ENCODE assay signal across 23 cellular contexts in genomic region chr7:151405588-151405987, GRCh38. TPM values are rescaled to one million over a fixed set of nuclear protein-coding genes. Genes with fewer than 3 reads are reported as not detected.
DNase-seq lines count a peak whose midpoint lies in the region; ATAC-seq, FAIRE-seq and TF ChIP-seq lines count a peak whose summit lies in the region.
"Had no signal": no experiment of that assay in that cellular context is flagged by ENCODE, and none has a peak within 500 bp of the region (broad histone marks: within the 10 kb centered on the region; RNA-seq: fewer than 3 reads in every experiment).

No MANE protein-coding gene starts in this region.

- in situ Hi-C loops in K562 (cut with MboI): no loop called here

- no peaks in the 10 kb centered on the region for H4K20me1 ChIP-seq in K562 (replicated peaks; ENCODE audit: control insufficient read depth, insufficient read depth, low read length)

- no peak for TF ChIP-seq RAD21 in K562 (CRISPR knock-in tag; conservative IDR thresholded peaks at IDR 0.05 in 1 of 2, IDR thresholded peaks at IDR 0.05 in 1 of 2)

- TF ChIP-seq CTCF in cardiac muscle cell (IDR thresholded peaks at IDR 0.05; ENCODE audit: low read depth, low read length): no peak
- no peak for TF ChIP-seq CTCF in K562 (IDR thresholded peaks at IDR 0.05 in 2 of 3, conservative IDR thresholded peaks at IDR 0.05 in 1 of 3; ENCODE audit: insufficient read depth in 2 of 3, low read depth in 1 of 3, low read length in 3 of 3)
- no peak for TF ChIP-seq CTCF in nephron (IDR thresholded peaks at IDR 0.05; ENCODE audit: unreplicated experiment in 3 of 3)
- no peak for TF ChIP-seq CTCF in tibial nerve (IDR thresholded peaks at IDR 0.05)

- no peaks in the 10 kb centered on the region for H3K79me2 ChIP-seq in K562 (ENCODE audit: control insufficient read depth, insufficient read depth, low read length)

- DNase-seq in cardiac muscle cell (ENCODE audit: low read depth in 1 of 2, low spot score in 1 of 2) (no peak), left ventricle myocardium superior (no peak), K562 (ENCODE audit: extremely low read depth in 1 of 4, low spot score in 3 of 4) (no peak), tibial nerve (ENCODE audit: low spot score in 2 of 2) (no peak), NCI-H1436 treated with DMSO at 0.1 percent for 48 hours (lab: John Stamatoyannopoulos, UW) (no peak), iPS-NIHi7 (ENCODE audit: extremely low spot score) (no peak)
- DNase-seq in T-helper 2 cell treated with Interferon-gamma antibody and Interleukin-4, amounts not matched to agents 5 μg/mL and 100 μg/mL, for 36 hours (ENCODE audit: low spot score): no peak
- DNase-seq: AML-193, HCEC 1CT, NCI-H1092 treated with DMSO at 0.1 percent for 48 hours, NCI-H1694, NCI-H2081, NCI-H2171, NCI-H345, NCI-H526 had no signal

- H3K9me1 ChIP-seq in K562 (ENCODE audit: control insufficient read depth, insufficient read depth, low read length): no peaks in the 10 kb centered on the region

- peak overlapping the region in 1 of 2 experiments; percentile 84; a peak in 2 of 4 replicates for H3K9ac ChIP-seq in K562 (ENCODE audit: insufficient read depth in 1 of 2, low read depth in 2 of 2, low read length in 2 of 2)
- H3K9ac ChIP-seq: KMS-11 had no signal

- POLR2A ChIA-PET in K562 (lab: Yijun Ruan, JAX): interaction anchor here (0.6 kb wide), 1 partner anchor 9 kb away, joined by 4 read pairs; no protein-coding TSS in a partner anchor

- 78% methylated on average over 10 of the region's 10 CpGs for WGBS in K562 (ENCODE audit: insufficient coverage, low coverage, missing lambda C conversion rate)
- WGBS in tibial nerve, 2 donors: 84 to 86% methylated on average over 7 to 10 of the region's 10 CpGs

- H3K4me3 Mint-ChIP-seq in nephron: peak overlapping the region; percentile 26 to 53 (median 35)
- H3K4me3 Mint-ChIP-seq in T-helper 2 cell treated with Interferon-gamma antibody and Interleukin-4, amounts not matched to agents 5 μg/mL and 100 μg/mL, for 36 hours: no peak overlapping the region
- H3K4me3 Mint-ChIP-seq: CD14-positive monocyte had no signal

- H3K27ac Mint-ChIP-seq in nephron: peak overlapping the region in 2 of 3 experiments; percentile 67 to 85
- H3K27ac Mint-ChIP-seq in T-helper 2 cell treated with Interferon-gamma antibody and Interleukin-4, amounts not matched to agents 5 μg/mL and 100 μg/mL, for 36 hours: no peak overlapping the region

- TF ChIP-seq POLR2A in K562 (conservative IDR thresholded peaks at IDR 0.05) (no peak), tibial nerve (IDR thresholded peaks at IDR 0.05) (no peak)

- CTCF ChIA-PET in K562 (lab: Yijun Ruan, JAX; ENCODE audit: low intra/inter-chr PET ratio): no interaction called here

- ATAC-seq in left ventricle myocardium superior (no peak), K562 (no peak)

- H3K27ac ChIP-seq in cardiac muscle cell (peak overlapping the region; percentile 56), K562 (ENCODE audit: extremely low read depth, low read depth, low read length) (peak overlapping the region; percentile 83; the same call in 1 of the 3 replicates), tibial nerve (peak overlapping the region; percentile 78 to 94 (median 89))
- H3K27ac ChIP-seq: KMS-11 had no signal

- H2AFZ ChIP-seq in K562 (ENCODE audit: low read depth, low read length): peak overlapping the region; percentile 86

- H3K36me3 ChIP-seq in cardiac muscle cell: no peaks in the 10 kb centered on the region
- H3K36me3 ChIP-seq in K562 (ENCODE audit: control insufficient read depth, insufficient read depth, low read length): no peaks in the 10 kb centered on the region
- no peaks in the 10 kb centered on the region for H3K36me3 ChIP-seq in tibial nerve

- BruUV-seq in K562 (replicated peaks; lab: Mats Ljungman, UMichigan): no TSS peak

- peaks cover 15% of the 10 kb centered on the region for H3K27me3 Mint-ChIP-seq in nephron (ENCODE audit: low read depth)
- H3K27me3 Mint-ChIP-seq in T-helper 2 cell treated with Interferon-gamma antibody and Interleukin-4, amounts not matched to agents 5 μg/mL and 100 μg/mL, for 36 hours (ENCODE audit: low read depth): peaks cover 23% of the 10 kb centered on the region

- H3K9me3 ChIP-seq in cardiac muscle cell (ENCODE audit: low read depth): no peaks in the 10 kb centered on the region
- H3K9me3 ChIP-seq in K562 (replicated peaks; ENCODE audit: control insufficient read depth, insufficient read depth, low read depth, low read length): no peaks in the 10 kb centered on the region; the same call in 1 of the 2 replicates
- H3K9me3 ChIP-seq in tibial nerve: no peaks in the 10 kb centered on the region

- peaks cover 15% of the 10 kb centered on the region for H3K36me3 Mint-ChIP-seq in nephron (ENCODE audit: low read depth)
- H3K36me3 Mint-ChIP-seq in T-helper 2 cell treated with Interferon-gamma antibody and Interleukin-4, amounts not matched to agents 5 μg/mL and 100 μg/mL, for 36 hours (ENCODE audit: low read depth): no peaks in the 10 kb centered on the region

- FAIRE-seq in K562 (lab: Jason Lieb, UNC): no peak
- FAIRE-seq: RCC 7860 had no signal

- intact Hi-C loops in left ventricle myocardium superior (cut with micrococcal nuclease): no loop called here
- intact Hi-C loops in K562 (cut with micrococcal nuclease): no loop called here

- H3K9me3 Mint-ChIP-seq in nephron: no peaks in the 10 kb centered on the region
- no peaks in the 10 kb centered on the region for H3K9me3 Mint-ChIP-seq in T-helper 2 cell treated with Interferon-gamma antibody and Interleukin-4, amounts not matched to agents 5 μg/mL and 100 μg/mL, for 36 hours

- no peak for TF ChIP-seq EP300 in K562 (IDR thresholded peaks at IDR 0.05; ENCODE audit: low read length)
- no peak for TF ChIP-seq EP300 in tibial nerve (IDR thresholded peaks at IDR 0.05)

- H3K4me3 ChIP-seq in cardiac muscle cell (no peak overlapping the region), K562 (no peak overlapping the region), tibial nerve (no peak overlapping the region)

- no peak overlapping the region for H3K4me2 ChIP-seq in K562 (ENCODE audit: insufficient read depth, low read length)
- H3K4me2 ChIP-seq: KMS-11 had no signal

- H3K4me1 Mint-ChIP-seq in nephron: peaks cover 17% of the 10 kb centered on the region
- peaks cover 5% of the 10 kb centered on the region for H3K4me1 Mint-ChIP-seq in T-helper 2 cell treated with Interferon-gamma antibody and Interleukin-4, amounts not matched to agents 5 μg/mL and 100 μg/mL, for 36 hours (ENCODE audit: low read depth)

- no peaks in the 10 kb centered on the region for H3K4me1 ChIP-seq in cardiac muscle cell (ENCODE audit: low read depth)
- peaks cover 27 to 45% of the 10 kb centered on the region in 2 experiments for H3K4me1 ChIP-seq in K562 (replicated peaks in 1 of 2; ENCODE audit: control insufficient read depth in 2 of 2, insufficient read depth in 2 of 2, low read length in 2 of 2)
- H3K4me1 ChIP-seq in tibial nerve: peaks cover 0 to 87% (median 40%) of the 10 kb centered on the region in 4 donors

- H3K27me3 ChIP-seq in cardiac muscle cell: no peaks in the 10 kb centered on the region
- H3K27me3 ChIP-seq in K562 (ENCODE audit: control insufficient read depth in 2 of 2, insufficient read depth in 2 of 2, low read length in 2 of 2): no peaks in the 10 kb centered on the region
- H3K27me3 ChIP-seq in tibial nerve: peaks cover 0 to 21% of the 10 kb centered on the region in 2 donors

RNA-seq across cellular contexts. Expression of gene WDR86, which starts 4.2 kb away (rescaled TPM):
- total RNA-seq in cardiac muscle cell (71.8 and 130 TPM in 2 replicates), left ventricle myocardium superior (0.37 TPM), K562 (2014; rRNA removed) (0.08 TPM in 1 of 2 replicates, not detected in the other), K562 (2014; rRNA removed; fragmentation: Illumina TruSeq; extraction: Trizol) (not detected in 2 replicates), K562 (2015; rRNA removed; fragmentation: Illumina TruSeq; extraction: Trizol) (not detected in 2 replicates), K562 (2021) (0.09 TPM in 1 of 2 replicates, not detected in the other), tibial nerve (100 to 1,000 TPM in 2 of 4 donors, 10 to 100 TPM in 2; 82.9 to 142 (median 115) TPM)
- polyA plus RNA-seq in cardiac muscle cell (58.8 and 87.0 TPM in 2 replicates), K562 (2011; rRNA removed) (not detected in 2 replicates), K562 (2014; fragmentation: Illumina TruSeq; extraction: Trizol) (not detected in 2 replicates), K562 (2014; fragmentation: Nextera tagmentation; extraction: Ambion mirVana) (not detected), K562 (2014; rRNA removed) (0.05 and 0.24 TPM in 2 replicates)
- 0.32 TPM in 1 of 2 replicates, not detected in the other for total RNA-seq in K562 (2011; cell fraction: chromatin; rRNA removed; ENCODE audit: low replicate concordance)
- not detected in 2 replicates for total RNA-seq in K562 (2011; cell fraction: nucleolus; rRNA removed)
- not detected in 2 replicates for total RNA-seq in K562 (2011; cell fraction: nucleoplasm; rRNA removed)
- polyA plus RNA-seq in K562 (2011; cell fraction: cytosol; rRNA removed): 0.04 TPM in 1 of 2 replicates, not detected in the other
- 0.11 and 0.31 TPM in 2 replicates for polyA plus RNA-seq in K562 (2011; cell fraction: nucleus; rRNA removed)
- polyA plus RNA-seq in K562 (2012): 0.21 and 0.39 TPM in 2 replicates
- polyA minus RNA-seq in K562 (2011; rRNA and poly(A)+ RNA removed): not detected in 2 replicates
- not detected in 2 replicates for polyA minus RNA-seq in K562 (2011; cell fraction: cytosol; rRNA and poly(A)+ RNA removed)
- not detected in 2 replicates for polyA minus RNA-seq in K562 (2011; cell fraction: nucleus; rRNA and poly(A)+ RNA removed)
- total RNA-seq: A172, HT1080, SK-MEL-5 had no signal

RNA-seq across cellular contexts. Expression of gene CRYGN, which starts 34.4 kb away (rescaled TPM):
- total RNA-seq in cardiac muscle cell (1.0 and 1.3 TPM in 2 replicates), left ventricle myocardium superior (not detected), K562 (2014; rRNA removed) (not detected in 2 replicates), K562 (2014; rRNA removed; fragmentation: Illumina TruSeq; extraction: Trizol) (not detected in 2 replicates), K562 (2015; rRNA removed; fragmentation: Illumina TruSeq; extraction: Trizol) (not detected in 2 replicates), K562 (2021) (not detected in 2 replicates), tibial nerve (1 to 10 TPM in 1 of 4 donors, under 1 TPM in 2, not detected in 1; 0.59 to 1.5 (median 0.87) TPM)
- polyA plus RNA-seq in cardiac muscle cell (0.46 and 0.77 TPM in 2 replicates), K562 (2011; rRNA removed) (not detected in 2 replicates), K562 (2014; fragmentation: Illumina TruSeq; extraction: Trizol) (not detected in 2 replicates), K562 (2014; fragmentation: Nextera tagmentation; extraction: Ambion mirVana) (not detected), K562 (2014; rRNA removed) (not detected in 2 replicates)
- 0.19 and 0.23 TPM in 2 replicates for total RNA-seq in K562 (2011; cell fraction: chromatin; rRNA removed; ENCODE audit: low replicate concordance)
- total RNA-seq in K562 (2011; cell fraction: nucleolus; rRNA removed): not detected in 2 replicates
- not detected in 2 replicates for total RNA-seq in K562 (2011; cell fraction: nucleoplasm; rRNA removed)
- polyA plus RNA-seq in K562 (2011; cell fraction: cytosol; rRNA removed): not detected in 2 replicates
- polyA plus RNA-seq in K562 (2011; cell fraction: nucleus; rRNA removed): 0.09 TPM in 1 of 2 replicates, not detected in the other
- not detected in 2 replicates for polyA plus RNA-seq in K562 (2012)
- not detected in 2 replicates for polyA minus RNA-seq in K562 (2011; rRNA and poly(A)+ RNA removed)
- not detected in 2 replicates for polyA minus RNA-seq in K562 (2011; cell fraction: cytosol; rRNA and poly(A)+ RNA removed)
- polyA minus RNA-seq in K562 (2011; cell fraction: nucleus; rRNA and poly(A)+ RNA removed): not detected in 2 replicates
- total RNA-seq: A172, HT1080, SK-MEL-5 had no signal
- polyA plus RNA-seq: AG04450, CD14-positive monocyte had no signal

Comparison
In these comparisons a context has a peak if more than half of its experiments do, and no peak if none do; other contexts are left out.
1. RNA of gene WDR86, which starts 4.2 kb away (total RNA-seq): 82.9 to 142 TPM in tibial nerve and 71.8 to 130 TPM in cardiac muscle cell; 0.37 TPM in left ventricle myocardium superior (single experiment) and 0.08 to 0.32 TPM in K562; every median in the first group is over 10 times any median in the second.
2. Peak in every context shown above with its lines, with median percentiles within 50 percentile points of each other: H3K27ac ChIP-seq.